In genomic region chr11:3104961-3105790, GRCh38 we compare ENCODE assay signal across 22 cellular contexts. TPM values are rescaled to one million over a fixed set of nuclear protein-coding genes. Genes with fewer than 3 reads are reported as not detected.
A peak's percentile ranks its signal among the peaks of the same experiment; 100 is the strongest.
DNase-seq lines count a peak whose midpoint lies in the region; ATAC-seq, FAIRE-seq and TF ChIP-seq lines count a peak whose summit lies in the region.
"Had no signal": no experiment of that assay in that cellular context is flagged by ENCODE, and none has a peak within 500 bp of the region (broad histone marks: within the 10 kb centered on the region; RNA-seq: fewer than 3 reads in every experiment).

No MANE protein-coding gene starts in this region.

- H3K4me3 Mint-ChIP-seq in effector memory CD8-positive, alpha-beta T cell: no peak overlapping the region
- no peak overlapping the region for H3K4me3 Mint-ChIP-seq in osteocyte (ENCODE audit: unreplicated experiment)
- H3K4me3 Mint-ChIP-seq: activated naive CD4-positive, alpha-beta T cell treated with anti-CD3 and anti-CD28 coated beads, Interleukin-2, amount 10 ng/mL, durations not matched to agents 7 days and 5 days; CD4-positive, CD25-positive, alpha-beta regulatory T cell; dendritic cell treated with granulocyte-macrophage colony-stimulating factor and Interleukin-4, amounts not matched to agents 40 ng/mL and 50 ng/mL, for 4 days had no signal

- H2AFZ ChIP-seq in HepG2 (ENCODE audit: low read length): no peak overlapping the region

- WGBS in HepG2 (ENCODE audit: low lambda C conversion rate): 17% methylated on average over 14 of the region's 23 CpGs
- WGBS in right lobe of liver (ENCODE audit: insufficient coverage, low coverage, low lambda C conversion rate, missing lambda C conversion rate): 83% methylated on average over 9 of the region's 23 CpGs
- 94% methylated on average over 23 of the region's 23 CpGs for WGBS in prostate gland

- peaks cover 3 to 13% of the 10 kb centered on the region in 2 donors for H3K4me1 Mint-ChIP-seq in effector memory CD8-positive, alpha-beta T cell (ENCODE audit: low read depth in 2 of 2)
- H3K4me1 Mint-ChIP-seq in osteocyte (ENCODE audit: unreplicated experiment): no peaks in the 10 kb centered on the region
- H3K4me1 Mint-ChIP-seq: activated naive CD4-positive, alpha-beta T cell treated with anti-CD3 and anti-CD28 coated beads, Interleukin-2, amount 10 ng/mL, durations not matched to agents 7 days and 5 days had no signal

- H3K79me2 ChIP-seq in HepG2 (ENCODE audit: insufficient read depth, low read length): no peaks in the 10 kb centered on the region

- no peak overlapping the region for H3K4me2 ChIP-seq in HepG2 (ENCODE audit: low read depth, low read length)

- no peaks in the 10 kb centered on the region for H3K27me3 Mint-ChIP-seq in effector memory CD8-positive, alpha-beta T cell
- H3K27me3 Mint-ChIP-seq in osteocyte (ENCODE audit: unreplicated experiment): no peaks in the 10 kb centered on the region
- H3K27me3 Mint-ChIP-seq: activated naive CD4-positive, alpha-beta T cell treated with anti-CD3 and anti-CD28 coated beads, Interleukin-2, amount 10 ng/mL, durations not matched to agents 7 days and 5 days; dendritic cell treated with granulocyte-macrophage colony-stimulating factor and Interleukin-4, amounts not matched to agents 40 ng/mL and 50 ng/mL, for 4 days had no signal

- TF ChIP-seq CTCF in HepG2 (CRISPR knock-in tag; IDR thresholded peaks at IDR 0.05): no peak
- TF ChIP-seq CTCF in right lobe of liver (IDR thresholded peaks at IDR 0.05): no peak
- TF ChIP-seq CTCF in osteocyte (IDR thresholded peaks at IDR 0.05): no peak
- TF ChIP-seq CTCF in prostate gland (IDR thresholded peaks at IDR 0.05): no peak

- H3K27me3 ChIP-seq in HepG2 (ENCODE audit: control insufficient read depth in 1 of 2, insufficient read depth in 2 of 2, low read length in 2 of 2) (peaks cover 20 to 75% of the 10 kb centered on the region in 2 experiments), right lobe of liver (no peaks in the 10 kb centered on the region), prostate gland (replicated peaks; ENCODE audit: insufficient read depth) (no peaks in the 10 kb centered on the region)
- H3K27me3 ChIP-seq: cardiac muscle cell, heart right ventricle, neutrophil had no signal

- in situ Hi-C loops in HepG2 (cut with HindIII; ENCODE audit: extremely low pct_ligation_motif_present, low pct_unique_long_range_greater_than_20kb): loop anchor here (10.0 kb wide), 1 partner anchor 110 kb away; the partner anchor contains the start of gene MRGPRG

- peak overlapping the region; percentile 26 to 79 for H3K27ac Mint-ChIP-seq in effector memory CD8-positive, alpha-beta T cell
- H3K27ac Mint-ChIP-seq in osteocyte (ENCODE audit: unreplicated experiment): no peak overlapping the region
- H3K27ac Mint-ChIP-seq: activated naive CD4-positive, alpha-beta T cell treated with anti-CD3 and anti-CD28 coated beads, Interleukin-2, amount 10 ng/mL, durations not matched to agents 7 days and 5 days; CD4-positive, CD25-positive, alpha-beta regulatory T cell; dendritic cell treated with granulocyte-macrophage colony-stimulating factor and Interleukin-4, amounts not matched to agents 40 ng/mL and 50 ng/mL, for 4 days had no signal

- H3K9me3 Mint-ChIP-seq in effector memory CD8-positive, alpha-beta T cell: no peaks in the 10 kb centered on the region
- no peaks in the 10 kb centered on the region for H3K9me3 Mint-ChIP-seq in osteocyte (ENCODE audit: unreplicated experiment)
- H3K9me3 Mint-ChIP-seq: activated naive CD4-positive, alpha-beta T cell treated with anti-CD3 and anti-CD28 coated beads, Interleukin-2, amount 10 ng/mL, durations not matched to agents 7 days and 5 days; CD4-positive, CD25-positive, alpha-beta regulatory T cell; dendritic cell treated with granulocyte-macrophage colony-stimulating factor and Interleukin-4, amounts not matched to agents 40 ng/mL and 50 ng/mL, for 4 days had no signal

- no TSS peak for BruUV-seq in HepG2 (replicated peaks; lab: Mats Ljungman, UMichigan)

- CTCF ChIA-PET in HepG2 (lab: Yijun Ruan, JAX; ENCODE audit: low intra/inter-chr PET ratio, low total read pairs): no interaction called here

- H3K4me1 ChIP-seq in HepG2 (ENCODE audit: insufficient read depth, low read length) (no peaks in the 10 kb centered on the region), right lobe of liver (no peaks in the 10 kb centered on the region), prostate gland (replicated peaks) (no peaks in the 10 kb centered on the region)

- H3K27ac ChIP-seq in HepG2 (ENCODE audit: extremely low read length, insufficient read depth, low read length): no peak overlapping the region
- no peak overlapping the region for H3K27ac ChIP-seq in right lobe of liver
- H3K27ac ChIP-seq in prostate gland: no peak overlapping the region
- H3K27ac ChIP-seq: cardiac muscle cell, heart right ventricle, neutrophil, WERI-Rb-1 had no signal

- intact Hi-C loops in HepG2 (cut with micrococcal nuclease; ENCODE audit: unreplicated experiment): no loop called here
- intact Hi-C loops in right lobe of liver (cut with DNase I): loop anchor here in 1 of 2 donors (10.0 kb wide), 1 partner anchor 120 kb away; no protein-coding TSS in a partner anchor
- intact Hi-C loops in prostate gland (cut with DNase I): no loop called here

- TF ChIP-seq EP300 in HepG2 (IDR thresholded peaks at IDR 0.05; ENCODE audit: low read depth in 2 of 2, low read length in 2 of 2) (no peak), HepG2 (CRISPR knock-in tag; IDR thresholded peaks at IDR 0.05; ENCODE audit: borderline replicate concordance) (no peak)

- no peak for TF ChIP-seq POLR2A in HepG2 (IDR thresholded peaks at IDR 0.05; ENCODE audit: insufficient read depth in 1 of 2, low read depth in 2 of 2, low read length in 2 of 2)
- TF ChIP-seq POLR2A in right lobe of liver (IDR thresholded peaks at IDR 0.05): no peak
- no peak for TF ChIP-seq POLR2A in prostate gland (IDR thresholded peaks at IDR 0.05)

- FAIRE-seq in HepG2 (lab: Jason Lieb, UNC): no peak
- FAIRE-seq: GM18507, urothelium cell line had no signal

- no peak for ATAC-seq in HepG2
- ATAC-seq in right lobe of liver: no peak
- no peak for ATAC-seq in effector memory CD8-positive, alpha-beta T cell (replicated peaks)
- ATAC-seq: heart right ventricle had no signal

- DNase-seq in HepG2 (ENCODE audit: low spot score) (no peak), right lobe of liver (no peak), osteocyte (ENCODE audit: extremely low spot score, unreplicated experiment) (peak; percentile 80), occipital lobe (lab: John Stamatoyannopoulos, UW) (no peak), prostate gland (ENCODE audit: low spot score) (no peak), 8988T (no peak)
- no peak for DNase-seq in effector memory CD8-positive, alpha-beta T cell
- DNase-seq: activated CD4-positive, alpha-beta T cell treated with anti-CD3 and anti-CD28 coated beads, Interleukin-2, amount 50 U/mL, for 4 hours; activated naive CD4-positive, alpha-beta T cell treated with anti-CD3 and anti-CD28 coated beads, Interleukin-2, amount 10 ng/mL, durations not matched to agents 7 days and 5 days; activated T-cell treated with anti-CD3 and anti-CD28 coated beads, Interleukin-2, amount 50 U/mL, for 1 hour; CD4-positive, CD25-positive, alpha-beta regulatory T cell; GOT3; heart right ventricle; NCI-H2107; retina; T-helper 2 cell; WERI-Rb-1 had no signal

- POLR2A ChIA-PET in HepG2 (lab: Yijun Ruan, JAX): no interaction called here

- no peak for TF ChIP-seq RAD21 in HepG2 (CRISPR knock-in tag; IDR thresholded peaks at IDR 0.05)

- H3K9ac ChIP-seq in HepG2 (ENCODE audit: insufficient read depth, low read depth, low read length): no peak overlapping the region

- peaks cover 16% of the 10 kb centered on the region for H3K36me3 Mint-ChIP-seq in effector memory CD8-positive, alpha-beta T cell (ENCODE audit: insufficient read depth)
- H3K36me3 Mint-ChIP-seq in osteocyte (ENCODE audit: unreplicated experiment): peaks cover 22% of the 10 kb centered on the region
- H3K36me3 Mint-ChIP-seq: activated naive CD4-positive, alpha-beta T cell treated with anti-CD3 and anti-CD28 coated beads, Interleukin-2, amount 10 ng/mL, durations not matched to agents 7 days and 5 days; CD4-positive, CD25-positive, alpha-beta regulatory T cell had no signal

- no peak overlapping the region for H3K4me3 ChIP-seq in HepG2 (replicated peaks in 1 of 3; ENCODE audit: insufficient read depth in 1 of 3, low read depth in 2 of 3, low read length in 3 of 3)
- H3K4me3 ChIP-seq in right lobe of liver: no peak overlapping the region
- H3K4me3 ChIP-seq in prostate gland: no peak overlapping the region
- H3K4me3 ChIP-seq: cardiac muscle cell, heart right ventricle had no signal

- no peaks in the 10 kb centered on the region for H4K20me1 ChIP-seq in HepG2 (ENCODE audit: insufficient read depth, low read length)

- H3K9me3 ChIP-seq in HepG2 (ENCODE audit: low read length) (no peaks in the 10 kb centered on the region), right lobe of liver (no peaks in the 10 kb centered on the region), prostate gland (no peaks in the 10 kb centered on the region)
- H3K9me3 ChIP-seq: heart right ventricle, neutrophil had no signal

- H3K36me3 ChIP-seq in HepG2 (replicated peaks in 1 of 2; ENCODE audit: control insufficient read depth in 1 of 2, insufficient read depth in 2 of 2, low read length in 2 of 2): no peaks in the 10 kb centered on the region
- H3K36me3 ChIP-seq in right lobe of liver: no peaks in the 10 kb centered on the region
- H3K36me3 ChIP-seq in prostate gland: no peaks in the 10 kb centered on the region
- H3K36me3 ChIP-seq: cardiac muscle cell, WERI-Rb-1 had no signal

RNA-seq across cellular contexts. Expression of gene CARS1, which starts 48.0 kb away (rescaled TPM):
- 32.1 and 33.8 TPM in 2 replicates for total RNA-seq in HepG2 (2016; rRNA removed; fragmentation: Illumina TruSeq; extraction: Trizol)
- 6.6 and 6.8 TPM in 2 replicates for total RNA-seq in HepG2 (2016; cell fraction: cytosol; rRNA removed; fragmentation: Illumina TruSeq; extraction: Trizol; ENCODE audit: low read depth)
- 31.0 and 33.3 TPM in 2 replicates for total RNA-seq in HepG2 (2016; cell fraction: insoluble cytoplasmic fraction; rRNA removed; fragmentation: Illumina TruSeq; extraction: Trizol)
- total RNA-seq in HepG2 (2016; cell fraction: membrane; rRNA removed; fragmentation: Illumina TruSeq; extraction: Trizol): 11.2 and 30.8 TPM in 2 replicates
- 32.2 and 55.6 TPM in 2 replicates for total RNA-seq in HepG2 (2016; cell fraction: nucleus; rRNA removed; fragmentation: Illumina TruSeq; extraction: Trizol)
- 47.0 and 51.1 TPM in 2 replicates for polyA plus RNA-seq in HepG2 (2011; rRNA removed)
- 24.8 and 30.7 TPM in 2 replicates for polyA plus RNA-seq in HepG2 (2011; cell fraction: cytosol; rRNA removed)
- polyA plus RNA-seq in HepG2 (2011; cell fraction: nucleus; rRNA removed): 122 and 123 TPM in 2 replicates
- 27.1 and 55.0 TPM in 2 replicates for polyA plus RNA-seq in HepG2 (2012)
- polyA plus RNA-seq in HepG2 (2016; cell fraction: cytosol; fragmentation: Illumina TruSeq; extraction: Trizol; ENCODE audit: low read depth): 5.3 and 6.3 TPM in 2 replicates
- polyA plus RNA-seq in HepG2 (2016; cell fraction: insoluble cytoplasmic fraction; fragmentation: Illumina TruSeq; extraction: Trizol; ENCODE audit: low read depth): 28.8 and 29.1 TPM in 2 replicates
- polyA plus RNA-seq in HepG2 (2016; cell fraction: membrane; fragmentation: Illumina TruSeq; extraction: Trizol; ENCODE audit: low read depth): 8.7 and 27.3 TPM in 2 replicates
- polyA plus RNA-seq in HepG2 (2016; cell fraction: nucleus; fragmentation: Illumina TruSeq; extraction: Trizol; ENCODE audit: insufficient read depth, low read depth): 59.1 and 103 TPM in 2 replicates
- 27.7 and 54.6 TPM in 2 replicates for polyA minus RNA-seq in HepG2 (2011; rRNA and poly(A)+ RNA removed; ENCODE audit: low replicate concordance)
- polyA minus RNA-seq in HepG2 (2011; cell fraction: cytosol; rRNA and poly(A)+ RNA removed): 18.4 and 22.4 TPM in 2 replicates
- 55.0 and 56.3 TPM in 2 replicates for polyA minus RNA-seq in HepG2 (2011; cell fraction: nucleus; rRNA and poly(A)+ RNA removed)
- 10 to 100 TPM; 17.3 to 44.7 (median 22.7) TPM for total RNA-seq in right lobe of liver
- total RNA-seq in osteocyte: 134 and 148 TPM in 2 replicates
- 35.7 TPM for total RNA-seq in occipital lobe
- total RNA-seq in prostate gland: 10 to 100 TPM; 25.6 to 28.9 TPM

RNA-seq across cellular contexts. Expression of gene OSBPL5, which starts 59.9 kb away (rescaled TPM):
- not detected in 2 replicates for total RNA-seq in HepG2 (2016; rRNA removed; fragmentation: Illumina TruSeq; extraction: Trizol)
- total RNA-seq in HepG2 (2016; cell fraction: cytosol; rRNA removed; fragmentation: Illumina TruSeq; extraction: Trizol; ENCODE audit: low read depth): 0.26 TPM in 1 of 2 replicates, not detected in the other
- not detected in 2 replicates for total RNA-seq in HepG2 (2016; cell fraction: insoluble cytoplasmic fraction; rRNA removed; fragmentation: Illumina TruSeq; extraction: Trizol)
- total RNA-seq in HepG2 (2016; cell fraction: membrane; rRNA removed; fragmentation: Illumina TruSeq; extraction: Trizol): not detected in 2 replicates
- not detected in 2 replicates for total RNA-seq in HepG2 (2016; cell fraction: nucleus; rRNA removed; fragmentation: Illumina TruSeq; extraction: Trizol)
- not detected in 2 replicates for polyA plus RNA-seq in HepG2 (2011; rRNA removed)
- not detected in 2 replicates for polyA plus RNA-seq in HepG2 (2011; cell fraction: cytosol; rRNA removed)
- 0.34 TPM in 1 of 2 replicates, not detected in the other for polyA plus RNA-seq in HepG2 (2011; cell fraction: nucleus; rRNA removed)
- not detected in 2 replicates for polyA plus RNA-seq in HepG2 (2012)
- not detected in 2 replicates for polyA plus RNA-seq in HepG2 (2016; cell fraction: cytosol; fragmentation: Illumina TruSeq; extraction: Trizol; ENCODE audit: low read depth)
- not detected in 2 replicates for polyA plus RNA-seq in HepG2 (2016; cell fraction: insoluble cytoplasmic fraction; fragmentation: Illumina TruSeq; extraction: Trizol; ENCODE audit: low read depth)
- polyA plus RNA-seq in HepG2 (2016; cell fraction: membrane; fragmentation: Illumina TruSeq; extraction: Trizol; ENCODE audit: low read depth): not detected in 2 replicates
- not detected in 2 replicates for polyA plus RNA-seq in HepG2 (2016; cell fraction: nucleus; fragmentation: Illumina TruSeq; extraction: Trizol; ENCODE audit: insufficient read depth, low read depth)
- polyA minus RNA-seq in HepG2 (2011; rRNA and poly(A)+ RNA removed; ENCODE audit: low replicate concordance): 41.3 TPM in 1 of 2 replicates, not detected in the other
- polyA minus RNA-seq in HepG2 (2011; cell fraction: cytosol; rRNA and poly(A)+ RNA removed): 0.40 and 0.97 TPM in 2 replicates
- polyA minus RNA-seq in HepG2 (2011; cell fraction: nucleus; rRNA and poly(A)+ RNA removed): not detected in 2 replicates
- 1 to 10 TPM; 2.2 to 6.3 (median 3.4) TPM for total RNA-seq in right lobe of liver
- 47.7 and 47.9 TPM in 2 replicates for total RNA-seq in osteocyte
- 31.2 TPM for total RNA-seq in occipital lobe
- total RNA-seq in prostate gland: 10 to 100 TPM; 35.0 to 50.7 TPM
